In genomic region chr6:75463896-75464295, GRCh38 we compare ENCODE assay signal across 24 cellular contexts. TPM values are rescaled to one million over a fixed set of nuclear protein-coding genes. Genes with fewer than 3 reads are reported as not detected.
DNase-seq lines count a peak whose midpoint lies in the region; ATAC-seq, FAIRE-seq and TF ChIP-seq lines count a peak whose summit lies in the region.
"Had no signal": no experiment of that assay in that cellular context is flagged by ENCODE, and none has a peak within 500 bp of the region (broad histone marks: within the 10 kb centered on the region; RNA-seq: fewer than 3 reads in every experiment).

No MANE protein-coding gene starts in this region.

- intact Hi-C loops in HepG2 (cut with micrococcal nuclease; ENCODE audit: unreplicated experiment), result no loop called here
- intact Hi-C loops in right lobe of liver (cut with DNase I), result no loop called here

- H3K79me2 ChIP-seq in HepG2 (ENCODE audit: insufficient read depth, low read length), result no peaks in the 10 kb centered on the region

- TF ChIP-seq RAD21 in HepG2 (CRISPR knock-in tag; IDR thresholded peaks at IDR 0.05), result no peak

- H4K20me1 ChIP-seq in HepG2 (ENCODE audit: insufficient read depth, low read length), result no peaks in the 10 kb centered on the region

- TF ChIP-seq CTCF in HepG2 (CRISPR knock-in tag; IDR thresholded peaks at IDR 0.05), result no peak
- no peak for TF ChIP-seq CTCF in right lobe of liver (IDR thresholded peaks at IDR 0.05)
- no peak for TF ChIP-seq CTCF in right atrium auricular region (IDR thresholded peaks at IDR 0.05)
- no peak for TF ChIP-seq CTCF in thoracic aorta (IDR thresholded peaks at IDR 0.05)
- no peak for TF ChIP-seq CTCF in progenitor cell of endocrine pancreas (IDR thresholded peaks at IDR 0.05; ENCODE audit: unreplicated experiment)

- BruUV-seq in HepG2 (replicated peaks; lab: Mats Ljungman, UMichigan), result no TSS peak

- H3K4me2 ChIP-seq in HepG2 (ENCODE audit: low read depth, low read length), result no peak overlapping the region
- H3K4me2 ChIP-seq: GM23338 had no signal

- no peak overlapping the region for H3K27ac Mint-ChIP-seq in progenitor cell of endocrine pancreas
- H3K27ac Mint-ChIP-seq: CD8-positive, alpha-beta T cell; GM23338; IgD-negative memory B cell had no signal

- DNase-seq in HepG2 (ENCODE audit: low spot score), result no peak
- DNase-seq in right lobe of liver, result no peak
- no peak for DNase-seq in right atrium auricular region (ENCODE audit: low spot score)
- DNase-seq in thoracic aorta (ENCODE audit: low spot score), result no peak
- DNase-seq in progenitor cell of endocrine pancreas (ENCODE audit: low spot score, unreplicated experiment), result no peak
- DNase-seq in GM19239 (ENCODE audit: insufficient read length, low spot score), result no peak
- DNase-seq: 8988T; AML-193; C1 segment of cervical spinal cord; CD8-positive, alpha-beta T cell; DND-41; HCEC 1CT; NCI-H1105; NCI-H146; NCI-H2029; NCI-H226; NCI-H510A treated with DMSO at 0.1 percent for 48 hours; NCI-H774; SJCRH30 had no signal

- H3K27me3 Mint-ChIP-seq in progenitor cell of endocrine pancreas, result no peaks in the 10 kb centered on the region
- H3K27me3 Mint-ChIP-seq: IgD-negative memory B cell had no signal

- no peak overlapping the region for H2AFZ ChIP-seq in HepG2 (ENCODE audit: low read length)
- H2AFZ ChIP-seq: GM23338 had no signal

- no peaks in the 10 kb centered on the region for H3K4me1 ChIP-seq in HepG2 (ENCODE audit: insufficient read depth, low read length)
- no peaks in the 10 kb centered on the region for H3K4me1 ChIP-seq in right lobe of liver
- H3K4me1 ChIP-seq in right atrium auricular region, result peaks cover 0 to 84% of the 10 kb centered on the region in 2 donors
- H3K4me1 ChIP-seq in thoracic aorta (ENCODE audit: control insufficient read depth in 1 of 2, low read depth in 2 of 2), result peaks cover 37 to 85% of the 10 kb centered on the region in 2 donors
- H3K4me1 ChIP-seq: SJCRH30 had no signal

- H3K9me3 Mint-ChIP-seq in progenitor cell of endocrine pancreas (ENCODE audit: low read depth), result no peaks in the 10 kb centered on the region
- H3K9me3 Mint-ChIP-seq: CD8-positive, alpha-beta T cell; GM23338 had no signal

- no peaks in the 10 kb centered on the region for H3K36me3 Mint-ChIP-seq in progenitor cell of endocrine pancreas (ENCODE audit: insufficient read depth)
- H3K36me3 Mint-ChIP-seq: CD8-positive, alpha-beta T cell; IgD-negative memory B cell had no signal

- CTCF ChIA-PET in HepG2 (lab: Yijun Ruan, JAX; ENCODE audit: low intra/inter-chr PET ratio, low total read pairs), result no interaction called here

- in situ Hi-C loops in HepG2 (cut with HindIII; ENCODE audit: extremely low pct_ligation_motif_present, low pct_unique_long_range_greater_than_20kb), result no loop called here

- ATAC-seq in HepG2 (no peak), right lobe of liver (no peak), thoracic aorta (ENCODE audit: insufficient number of reproducible peaks, low FRiP score, low read depth) (no peak), GM18520 (IDR thresholded peaks at IDR 0.05; ENCODE audit: unreplicated experiment) (no peak)
- ATAC-seq: CD8-positive, alpha-beta T cell; GM12878; GM23338; Panc1 had no signal

- TF ChIP-seq POLR2A in HepG2 (IDR thresholded peaks at IDR 0.05; ENCODE audit: insufficient read depth in 1 of 2, low read depth in 2 of 2, low read length in 2 of 2) (no peak), right lobe of liver (IDR thresholded peaks at IDR 0.05) (no peak)

- no peak overlapping the region for H3K4me3 ChIP-seq in HepG2 (replicated peaks in 1 of 3; ENCODE audit: insufficient read depth in 1 of 3, low read depth in 2 of 3, low read length in 3 of 3)
- H3K4me3 ChIP-seq in right lobe of liver, result no peak overlapping the region
- H3K4me3 ChIP-seq in right atrium auricular region, result no peak overlapping the region
- no peak overlapping the region for H3K4me3 ChIP-seq in thoracic aorta
- H3K4me3 ChIP-seq: GM12878, GM23338, SJCRH30 had no signal

- no peaks in the 10 kb centered on the region for H3K4me1 Mint-ChIP-seq in progenitor cell of endocrine pancreas (ENCODE audit: low read depth)
- H3K4me1 Mint-ChIP-seq: IgD-negative memory B cell had no signal

- FAIRE-seq in HepG2 (lab: Jason Lieb, UNC) (no peak), GM19239 (lab: Jason Lieb, UNC) (no peak)
- FAIRE-seq: GM12878 had no signal

- POLR2A ChIA-PET in HepG2 (lab: Yijun Ruan, JAX), result no interaction called here

- H3K4me3 Mint-ChIP-seq in progenitor cell of endocrine pancreas (ENCODE audit: low read depth), result no peak overlapping the region
- H3K4me3 Mint-ChIP-seq: CD8-positive, alpha-beta T cell; GM23338; IgD-negative memory B cell had no signal

- TF ChIP-seq EP300 in HepG2 (IDR thresholded peaks at IDR 0.05; ENCODE audit: low read depth in 2 of 2, low read length in 2 of 2), result no peak
- TF ChIP-seq EP300 in HepG2 (CRISPR knock-in tag; IDR thresholded peaks at IDR 0.05; ENCODE audit: borderline replicate concordance), result no peak

- H3K27me3 ChIP-seq in HepG2 (ENCODE audit: control insufficient read depth in 1 of 2, insufficient read depth in 2 of 2, low read length in 2 of 2) (no peaks in the 10 kb centered on the region; a peak in 1 of 5 replicates), right lobe of liver (no peaks in the 10 kb centered on the region), right atrium auricular region (no peaks in the 10 kb centered on the region), thoracic aorta (replicated peaks; ENCODE audit: insufficient read depth) (no peaks in the 10 kb centered on the region)
- H3K27me3 ChIP-seq: SJCRH30 had no signal

- no peaks in the 10 kb centered on the region for H3K9me3 ChIP-seq in HepG2 (ENCODE audit: low read length)
- H3K9me3 ChIP-seq in right lobe of liver, result no peaks in the 10 kb centered on the region
- H3K9me3 ChIP-seq in right atrium auricular region, result no peaks in the 10 kb centered on the region
- H3K9me3 ChIP-seq in thoracic aorta, result no peaks in the 10 kb centered on the region
- H3K9me3 ChIP-seq: SJCRH30 had no signal

- H3K27ac ChIP-seq in HepG2 (ENCODE audit: extremely low read length, insufficient read depth, low read length), result no peak overlapping the region
- H3K27ac ChIP-seq in right lobe of liver, result no peak overlapping the region
- peak overlapping the region; percentile 4 to 69 for H3K27ac ChIP-seq in right atrium auricular region
- H3K27ac ChIP-seq in thoracic aorta, result peak overlapping the region; percentile 2 to 69
- H3K27ac ChIP-seq: SJCRH30 had no signal

- WGBS in HepG2 (ENCODE audit: low lambda C conversion rate), result 0% methylated on average over 1 of the region's 1 CpG
- WGBS in right lobe of liver (ENCODE audit: insufficient coverage, low coverage, low lambda C conversion rate, missing lambda C conversion rate), result 67% methylated on average over 1 of the region's 1 CpG

- H3K36me3 ChIP-seq in HepG2 (replicated peaks in 1 of 2; ENCODE audit: control insufficient read depth in 1 of 2, insufficient read depth in 2 of 2, low read length in 2 of 2) (no peaks in the 10 kb centered on the region), right lobe of liver (no peaks in the 10 kb centered on the region), right atrium auricular region (no peaks in the 10 kb centered on the region), thoracic aorta (no peaks in the 10 kb centered on the region)
- H3K36me3 ChIP-seq: SJCRH30 had no signal

- no peak overlapping the region for H3K9ac ChIP-seq in HepG2 (ENCODE audit: insufficient read depth, low read depth, low read length)

RNA-seq across cellular contexts. Expression of gene FILIP1, which starts 29.7 kb away (rescaled TPM):
- not detected in 2 replicates for total RNA-seq in HepG2 (2016; rRNA removed; fragmentation: Illumina TruSeq; extraction: Trizol)
- total RNA-seq in HepG2 (2016; cell fraction: cytosol; rRNA removed; fragmentation: Illumina TruSeq; extraction: Trizol; ENCODE audit: low read depth), result not detected in 2 replicates
- total RNA-seq in HepG2 (2016; cell fraction: insoluble cytoplasmic fraction; rRNA removed; fragmentation: Illumina TruSeq; extraction: Trizol), result not detected in 2 replicates
- not detected in 2 replicates for total RNA-seq in HepG2 (2016; cell fraction: membrane; rRNA removed; fragmentation: Illumina TruSeq; extraction: Trizol)
- total RNA-seq in HepG2 (2016; cell fraction: nucleus; rRNA removed; fragmentation: Illumina TruSeq; extraction: Trizol), result not detected in 2 replicates
- polyA plus RNA-seq in HepG2 (2011; rRNA removed), result not detected in 2 replicates
- polyA plus RNA-seq in HepG2 (2011; cell fraction: cytosol; rRNA removed), result not detected in 2 replicates
- not detected in 2 replicates for polyA plus RNA-seq in HepG2 (2011; cell fraction: nucleus; rRNA removed)
- 0.01 and 0.04 TPM in 2 replicates for polyA plus RNA-seq in HepG2 (2012)
- not detected in 2 replicates for polyA plus RNA-seq in HepG2 (2016; cell fraction: cytosol; fragmentation: Illumina TruSeq; extraction: Trizol; ENCODE audit: low read depth)
- not detected in 2 replicates for polyA plus RNA-seq in HepG2 (2016; cell fraction: insoluble cytoplasmic fraction; fragmentation: Illumina TruSeq; extraction: Trizol; ENCODE audit: low read depth)
- not detected in 2 replicates for polyA plus RNA-seq in HepG2 (2016; cell fraction: membrane; fragmentation: Illumina TruSeq; extraction: Trizol; ENCODE audit: low read depth)
- polyA plus RNA-seq in HepG2 (2016; cell fraction: nucleus; fragmentation: Illumina TruSeq; extraction: Trizol; ENCODE audit: insufficient read depth, low read depth), result not detected in 2 replicates
- not detected in 2 replicates for polyA minus RNA-seq in HepG2 (2011; rRNA and poly(A)+ RNA removed; ENCODE audit: low replicate concordance)
- not detected in 2 replicates for polyA minus RNA-seq in HepG2 (2011; cell fraction: cytosol; rRNA and poly(A)+ RNA removed)
- polyA minus RNA-seq in HepG2 (2011; cell fraction: nucleus; rRNA and poly(A)+ RNA removed), result not detected in 2 replicates
- total RNA-seq in right lobe of liver, result 1 to 10 TPM in 5 of 6 experiments, under 1 TPM in 1; 0.95 to 2.2 (median 1.6) TPM
- total RNA-seq in right atrium auricular region, result 100 to 1,000 TPM in 1 of 2 donors, 10 to 100 TPM in 1; 78.2 to 117 TPM
- 10 to 100 TPM; 23.4 to 43.8 TPM for total RNA-seq in thoracic aorta
- total RNA-seq in progenitor cell of endocrine pancreas, result 0.31 and 0.73 TPM in 2 replicates
- polyA plus RNA-seq: IgD-negative memory B cell had no signal

Comparison
In these comparisons a context has a peak if more than half of its experiments do, and no peak if none do; other contexts are left out.
1. H3K27ac ChIP-seq: peak in right atrium auricular region (2 of 2) and thoracic aorta (2 of 2); none in HepG2 (single experiment) and right lobe of liver (0 of 3).
2. RNA of gene FILIP1, which starts 29.7 kb away (total RNA-seq): 78.2 to 117 TPM in right atrium auricular region and 23.4 to 43.8 TPM in thoracic aorta; 0.95 to 2.2 TPM in right lobe of liver, 0.31 to 0.73 TPM in progenitor cell of endocrine pancreas and not detected in HepG2; every median in the first group is over 4 times any median in the second.